In genomic region chr2:27152796-27153464, GRCh38 we compare ENCODE assay signal across 12 cellular contexts.
DNase-seq lines count a peak whose midpoint lies in the region; ATAC-seq lines count a peak whose summit lies in the region.
"Had no signal": no experiment of that assay in that cellular context is flagged by ENCODE, and none has a peak within 500 bp of the region (broad histone marks: within the 10 kb centered on the region; RNA-seq: fewer than 3 reads in every experiment).

No MANE protein-coding gene starts in this region.

- no peak overlapping the region for H3K27ac Mint-ChIP-seq in stimulated activated naive CD8-positive, alpha-beta T cell treated with anti-CD3 and anti-CD28 coated beads, Interleukin-15, amount 100 ng/mL, for 72 hours
- H3K27ac Mint-ChIP-seq: type B pancreatic cell had no signal

- H3K27me3 Mint-ChIP-seq in stimulated activated naive CD8-positive, alpha-beta T cell treated with anti-CD3 and anti-CD28 coated beads, Interleukin-15, amount 100 ng/mL, for 72 hours = peaks cover 8% of the 10 kb centered on the region

- DNase-seq in NCI-H345 (lab: John Stamatoyannopoulos, UW) (peak; percentile 55), NCI-H345 treated with DMSO at 0.1 percent for 48 hours (lab: John Stamatoyannopoulos, UW; ENCODE audit: unreplicated experiment) (no peak), NCI-H2029 treated with DMSO at 0.1 percent for 48 hours (lab: John Stamatoyannopoulos, UW) (peak; percentile 33), astrocyte of the hippocampus (ENCODE audit: low read depth, low spot score) (peak; percentile 26)
- no peak for DNase-seq in stimulated activated naive CD8-positive, alpha-beta T cell treated with anti-CD3 and anti-CD28 coated beads, Interleukin-15, amount 100 ng/mL, for 72 hours
- DNase-seq: ACHN, left ventricle myocardium inferior had no signal

- no peak overlapping the region for H3K4me3 Mint-ChIP-seq in stimulated activated naive CD8-positive, alpha-beta T cell treated with anti-CD3 and anti-CD28 coated beads, Interleukin-15, amount 100 ng/mL, for 72 hours
- H3K4me3 Mint-ChIP-seq: type B pancreatic cell had no signal

- H3K9me3 Mint-ChIP-seq in stimulated activated naive CD8-positive, alpha-beta T cell treated with anti-CD3 and anti-CD28 coated beads, Interleukin-15, amount 100 ng/mL, for 72 hours = no peaks in the 10 kb centered on the region
- H3K9me3 Mint-ChIP-seq: type B pancreatic cell had no signal

- H3K4me1 Mint-ChIP-seq in stimulated activated naive CD8-positive, alpha-beta T cell treated with anti-CD3 and anti-CD28 coated beads, Interleukin-15, amount 100 ng/mL, for 72 hours = peaks cover 14% of the 10 kb centered on the region

- ATAC-seq in stimulated activated naive CD8-positive, alpha-beta T cell treated with anti-CD3 and anti-CD28 coated beads, Interleukin-15, amount 100 ng/mL, for 72 hours = peak; percentile 61
- ATAC-seq in GM21515 (IDR thresholded peaks at IDR 0.05; ENCODE audit: unreplicated experiment) (no peak), HG03378 (IDR thresholded peaks at IDR 0.05; ENCODE audit: unreplicated experiment) (no peak), GM19395 (IDR thresholded peaks at IDR 0.05; ENCODE audit: unreplicated experiment) (no peak)
- ATAC-seq: gastroesophageal sphincter had no signal

Comparison
In these comparisons a context has a peak if more than half of its experiments do, and no peak if none do; other contexts are left out.
1. DNase-seq: peak in NCI-H345 (single experiment), NCI-H2029 treated with DMSO at 0.1 percent for 48 hours (single experiment) and astrocyte of the hippocampus (single experiment); none in NCI-H345 treated with DMSO at 0.1 percent for 48 hours (single experiment) and stimulated activated naive CD8-positive, alpha-beta T cell treated with anti-CD3 and anti-CD28 coated beads, Interleukin-15, amount 100 ng/mL, for 72 hours (0 of 2).